Comparison of ENCODE assay signal across 15 cellular contexts in genomic region chr6:34142599-34142998, GRCh38. TPM values are rescaled to one million over a fixed set of nuclear protein-coding genes. Genes with fewer than 3 reads are reported as not detected.
DNase-seq lines count a peak whose midpoint lies in the region; ATAC-seq, FAIRE-seq and TF ChIP-seq lines count a peak whose summit lies in the region.
"Had no signal": no experiment of that assay in that cellular context is flagged by ENCODE, and none has a peak within 500 bp of the region (broad histone marks: within the 10 kb centered on the region; RNA-seq: fewer than 3 reads in every experiment).

No MANE protein-coding gene starts in this region.

- TF ChIP-seq POLR2A in K562 (conservative IDR thresholded peaks at IDR 0.05) (no peak), uterus (IDR thresholded peaks at IDR 0.05) (no peak)

- H2AFZ ChIP-seq in GM23338: no peak overlapping the region
- no peak overlapping the region for H2AFZ ChIP-seq in K562 (ENCODE audit: low read depth, low read length)

- H3K36me3 ChIP-seq in BLaER1 treated with 17β-estradiol and CSF1 and Interleukin-3, amounts not matched to agents 10 nM and 100 nM: no peaks in the 10 kb centered on the region
- H3K36me3 ChIP-seq in GM23338 (ENCODE audit: insufficient read depth) (no peaks in the 10 kb centered on the region), K562 (ENCODE audit: control insufficient read depth, insufficient read depth, low read length) (no peaks in the 10 kb centered on the region), left lung (no peaks in the 10 kb centered on the region), uterus (no peaks in the 10 kb centered on the region)
- H3K36me3 ChIP-seq: esophagus muscularis mucosa had no signal

- H3K4me2 ChIP-seq in BLaER1 treated with 17β-estradiol and CSF1 and Interleukin-3, amounts not matched to agents 10 nM and 100 nM: peak overlapping the region; percentile 50 to 97 (median 94)
- peak overlapping the region; percentile 95 for H3K4me2 ChIP-seq in GM23338
- H3K4me2 ChIP-seq in K562 (ENCODE audit: insufficient read depth, low read length): no peak overlapping the region

- peaks cover 0 to 83% (median 35%) of the 10 kb centered on the region in 11 experiments; a peak in 20 of 22 replicates for H4K20me1 ChIP-seq in BLaER1 treated with 17β-estradiol and CSF1 and Interleukin-3, amounts not matched to agents 10 nM and 100 nM
- H4K20me1 ChIP-seq in GM23338 (replicated peaks; ENCODE audit: insufficient read depth): no peaks in the 10 kb centered on the region
- H4K20me1 ChIP-seq in K562 (replicated peaks; ENCODE audit: control insufficient read depth, insufficient read depth, low read length): peaks cover 13% of the 10 kb centered on the region

- no peaks in the 10 kb centered on the region for H3K9me3 Mint-ChIP-seq in GM23338
- H3K9me3 Mint-ChIP-seq: CD8-positive, alpha-beta T cell had no signal

- H3K4me3 Mint-ChIP-seq in GM23338: peak overlapping the region; percentile 75

- H3K79me2 ChIP-seq in GM23338 (replicated peaks; ENCODE audit: insufficient read depth) (peaks cover 23% of the 10 kb centered on the region), K562 (ENCODE audit: control insufficient read depth, insufficient read depth, low read length) (no peaks in the 10 kb centered on the region)

- H3K9me2 ChIP-seq in GM23338 (ENCODE audit: insufficient read depth): no peaks in the 10 kb centered on the region

- H3K27me3 ChIP-seq in BLaER1 treated with 17β-estradiol and CSF1 and Interleukin-3, amounts not matched to agents 10 nM and 100 nM: peaks cover 43 to 58% (median 50%) of the 10 kb centered on the region in 11 experiments
- H3K27me3 ChIP-seq in GM23338 (ENCODE audit: insufficient read depth) (peaks cover 48% of the 10 kb centered on the region), K562 (ENCODE audit: control insufficient read depth in 2 of 2, insufficient read depth in 2 of 2, low read length in 2 of 2) (peaks cover 33 to 79% of the 10 kb centered on the region in 2 experiments; a peak in 4 of 5 replicates), left lung (peaks cover 72 to 100% of the 10 kb centered on the region in 2 donors), uterus (peaks cover 16 to 44% of the 10 kb centered on the region in 2 donors)
- H3K27me3 ChIP-seq: testis had no signal

- in situ Hi-C loops in K562 (cut with MboI): no loop called here

- no peak for TF ChIP-seq RAD21 in K562 (CRISPR knock-in tag; conservative IDR thresholded peaks at IDR 0.05 in 1 of 2, IDR thresholded peaks at IDR 0.05 in 1 of 2)

- DNase-seq in GM23338 (ENCODE audit: low spot score) (peak; percentile 86), K562 (ENCODE audit: extremely low read depth in 1 of 4, low spot score in 3 of 4) (peak; percentile 54 to 64 (median 56)), left lung (peak in 1 of 2 donors; percentile 65), uterus (no peak), GOT3 (lab: John Stamatoyannopoulos, UW) (no peak)
- DNase-seq: activated CD4-positive, CD25-positive, alpha-beta regulatory T cell; CD8-positive, alpha-beta T cell; central memory CD4-positive, alpha-beta T cell; testis had no signal

- peak overlapping the region in 1 of 11 experiments; percentile 31; a peak in 1 of 22 replicates for H3K9ac ChIP-seq in BLaER1 treated with 17β-estradiol and CSF1 and Interleukin-3, amounts not matched to agents 10 nM and 100 nM
- peak overlapping the region in 1 of 2 experiments; percentile 66; a peak in 2 of 4 replicates for H3K9ac ChIP-seq in K562 (ENCODE audit: insufficient read depth in 1 of 2, low read depth in 2 of 2, low read length in 2 of 2)

- POLR2A ChIA-PET in K562 (lab: Yijun Ruan, JAX): interaction anchor here (1.0 to 1.6 kb wide), 2 partner anchors 11 to 48 kb away, joined by 3 to 4 read pairs; no protein-coding TSS in a partner anchor

- no peak overlapping the region for H3K27ac Mint-ChIP-seq in GM23338
- H3K27ac Mint-ChIP-seq: CD8-positive, alpha-beta T cell had no signal

- peaks cover 67 to 100% (median 98%) of the 10 kb centered on the region in 10 experiments for H3K4me1 ChIP-seq in BLaER1 treated with 17β-estradiol and CSF1 and Interleukin-3, amounts not matched to agents 10 nM and 100 nM
- H3K4me1 ChIP-seq in GM23338 (ENCODE audit: insufficient read depth) (peaks cover 65% of the 10 kb centered on the region), K562 (replicated peaks in 1 of 2; ENCODE audit: control insufficient read depth in 2 of 2, insufficient read depth in 2 of 2, low read length in 2 of 2) (peaks cover 0 to 41% of the 10 kb centered on the region in 2 experiments; a peak in 2 of 5 replicates), left lung (peaks cover 12 to 24% of the 10 kb centered on the region in 2 donors), uterus (peaks cover 0 to 18% of the 10 kb centered on the region in 2 donors)

- ATAC-seq in GM23338 (peak; percentile 28), K562 (peak; percentile 75), left lung (peak; percentile 59), HG03469 (IDR thresholded peaks at IDR 0.05; ENCODE audit: unreplicated experiment) (no peak), HG02678 (IDR thresholded peaks at IDR 0.05; ENCODE audit: unreplicated experiment) (no peak)
- ATAC-seq: CD8-positive, alpha-beta T cell had no signal

- intact Hi-C loops in K562 (cut with micrococcal nuclease) (loop anchor here (10.0 kb wide), 1 partner anchor 288 kb away; no protein-coding TSS in a partner anchor), left lung (cut with DNase I) (no loop called here), uterus (cut with DNase I; ENCODE audit: low total_unique reads) (no loop called here)

- peaks cover 40% of the 10 kb centered on the region for H3K27me3 Mint-ChIP-seq in GM23338 (ENCODE audit: insufficient read depth, low read depth, poor library complexity)

- peaks cover 5% of the 10 kb centered on the region; the same call in 1 of the 3 replicates for H3K36me3 Mint-ChIP-seq in GM23338 (ENCODE audit: low read depth)
- H3K36me3 Mint-ChIP-seq: CD8-positive, alpha-beta T cell had no signal

- CTCF ChIA-PET in K562 (lab: Yijun Ruan, JAX; ENCODE audit: low intra/inter-chr PET ratio): no interaction called here

- 2% methylated on average over 16 of the region's 18 CpGs for WGBS in K562 (ENCODE audit: insufficient coverage, low coverage, missing lambda C conversion rate)

- TF ChIP-seq EP300 in K562 (IDR thresholded peaks at IDR 0.05; ENCODE audit: low read length): no peak

- no TSS peak for BruUV-seq in K562 (replicated peaks; lab: Mats Ljungman, UMichigan)

- H3K9me1 ChIP-seq in K562 (ENCODE audit: control insufficient read depth, insufficient read depth, low read length): no peaks in the 10 kb centered on the region

- H3K27ac ChIP-seq in BLaER1 treated with 17β-estradiol and CSF1 and Interleukin-3, amounts not matched to agents 10 nM and 100 nM: no peak overlapping the region
- no peak overlapping the region for H3K27ac ChIP-seq in GM23338 (ENCODE audit: low read depth)
- no peak overlapping the region for H3K27ac ChIP-seq in K562 (ENCODE audit: extremely low read depth, low read depth, low read length)
- no peak overlapping the region for H3K27ac ChIP-seq in left lung
- no peak overlapping the region for H3K27ac ChIP-seq in uterus
- H3K27ac ChIP-seq: esophagus muscularis mucosa, skin epidermis, testis had no signal

- peaks cover 21% of the 10 kb centered on the region for H3F3A ChIP-seq in GM23338 (replicated peaks; ENCODE audit: low read depth)

- peak; percentile 26 for FAIRE-seq in K562 (lab: Jason Lieb, UNC)

- TF ChIP-seq CTCF in GM23338 (conservative IDR thresholded peaks at IDR 0.05; ENCODE audit: low read depth in 2 of 2) (no peak), K562 (IDR thresholded peaks at IDR 0.05 in 2 of 3, conservative IDR thresholded peaks at IDR 0.05 in 1 of 3; ENCODE audit: insufficient read depth in 2 of 3, low read depth in 1 of 3, low read length in 3 of 3) (no peak), left lung (IDR thresholded peaks at IDR 0.05) (no peak), uterus (IDR thresholded peaks at IDR 0.05) (no peak)

- no peak overlapping the region for H3K4me3 ChIP-seq in BLaER1 treated with 17β-estradiol and CSF1 and Interleukin-3, amounts not matched to agents 10 nM and 100 nM
- peak overlapping the region; percentile 88; the same call in 1 of the 2 replicates for H3K4me3 ChIP-seq in GM23338
- H3K4me3 ChIP-seq in K562: no peak overlapping the region
- no peak overlapping the region for H3K4me3 ChIP-seq in left lung
- H3K4me3 ChIP-seq in uterus: no peak overlapping the region
- H3K4me3 ChIP-seq: skin epidermis, testis had no signal

- no peaks in the 10 kb centered on the region for H3K9me3 ChIP-seq in BLaER1 treated with 17β-estradiol and CSF1 and Interleukin-3, amounts not matched to agents 10 nM and 100 nM (replicated peaks in 1 of 11)
- H3K9me3 ChIP-seq in K562 (replicated peaks; ENCODE audit: control insufficient read depth, insufficient read depth, low read depth, low read length) (no peaks in the 10 kb centered on the region), left lung (no peaks in the 10 kb centered on the region), uterus (no peaks in the 10 kb centered on the region)
- H3K9me3 ChIP-seq: esophagus muscularis mucosa, testis had no signal

- peaks cover 72% of the 10 kb centered on the region for H3K4me1 Mint-ChIP-seq in GM23338

TF ChIP-seq in GM23338, 12 proteins besides CTCF, POLR2A, EP300 and RAD21 (continues in another document):
- no peak for TF ChIP-seq NANOG (IDR thresholded peaks at IDR 0.05; ENCODE audit: borderline replicate concordance)

RNA-seq across cellular contexts. Expression of gene GRM4, which starts 3.3 kb away (rescaled TPM):
- total RNA-seq in GM23338 (2014; rRNA removed; shearing (Covaris generic)): 24.4 and 30.6 TPM in 2 replicates
- 7.0 and 8.7 TPM in 2 replicates for polyA plus RNA-seq in GM23338 (2016; fragmentation: Nextera tagmentation; extraction: Ambion mirVana)
- total RNA-seq in K562 (2011; cell fraction: chromatin; rRNA removed; ENCODE audit: low replicate concordance): 0.09 TPM in 1 of 2 replicates, not detected in the other
- total RNA-seq in K562 (2011; cell fraction: nucleolus; rRNA removed): not detected in 2 replicates
- total RNA-seq in K562 (2011; cell fraction: nucleoplasm; rRNA removed): not detected in 2 replicates
- 0.18 TPM in 1 of 2 replicates, not detected in the other for total RNA-seq in K562 (2014; rRNA removed)
- not detected in 2 replicates for total RNA-seq in K562 (2014; rRNA removed; fragmentation: Illumina TruSeq; extraction: Trizol)
- not detected in 2 replicates for total RNA-seq in K562 (2015; rRNA removed; fragmentation: Illumina TruSeq; extraction: Trizol)
- not detected in 2 replicates for total RNA-seq in K562 (2021)
- not detected in 2 replicates for polyA plus RNA-seq in K562 (2011; rRNA removed)
- polyA plus RNA-seq in K562 (2011; cell fraction: cytosol; rRNA removed): not detected in 2 replicates
- 0.09 TPM in 1 of 2 replicates, not detected in the other for polyA plus RNA-seq in K562 (2011; cell fraction: nucleus; rRNA removed)
- 0.04 TPM in 1 of 2 replicates, not detected in the other for polyA plus RNA-seq in K562 (2012)
- not detected in 2 replicates for polyA plus RNA-seq in K562 (2014; fragmentation: Illumina TruSeq; extraction: Trizol)
- not detected for polyA plus RNA-seq in K562 (2014; fragmentation: Nextera tagmentation; extraction: Ambion mirVana)
- not detected in 2 replicates for polyA plus RNA-seq in K562 (2014; rRNA removed)
- polyA minus RNA-seq in K562 (2011; rRNA and poly(A)+ RNA removed): not detected in 2 replicates
- polyA minus RNA-seq in K562 (2011; cell fraction: cytosol; rRNA and poly(A)+ RNA removed): not detected in 2 replicates
- polyA minus RNA-seq in K562 (2011; cell fraction: nucleus; rRNA and poly(A)+ RNA removed): 0.11 TPM in 1 of 2 replicates, not detected in the other
- total RNA-seq in left lung: not detected
- 1 to 10 TPM in 1 of 4 donors, under 1 TPM in 1, not detected in 2; 0.35 to 2.2 TPM for total RNA-seq in uterus
- total RNA-seq: esophagus muscularis mucosa, SK-MEL-5 had no signal

Comparison
In these comparisons a context has a peak if more than half of its experiments do, and no peak if none do; other contexts are left out.
1. ATAC-seq: peak in GM23338 (single experiment), K562 (single experiment) and left lung (single experiment); none in HG03469 (single experiment) and HG02678 (single experiment).
2. DNase-seq: peak in GM23338 (single experiment) and K562 (4 of 4); none in uterus (0 of 2) and GOT3 (single experiment).